ENCODE assay signal across 2 cellular contexts in genomic region chr3:46917257-46917656, GRCh38.
A peak's percentile ranks its signal among the peaks of the same experiment; 100 is the strongest.
TF ChIP-seq lines count a peak whose summit lies in the region.

No MANE protein-coding gene starts in this region.

TF ChIP-seq in HepG2, 621 proteins besides CTCF, POLR2A, EP300 and RAD21:
- no peak for TF ChIP-seq RBM22 (optimal IDR thresholded peaks at IDR 0.05; ENCODE audit: low read length)
- TF ChIP-seq MAX (IDR thresholded peaks at IDR 0.05), result no peak
- no peak for TF ChIP-seq CBFB (CRISPR knock-in tag; IDR thresholded peaks at IDR 0.05)
- no peak for TF ChIP-seq ZC3H13 (CRISPR knock-in tag; IDR thresholded peaks at IDR 0.05)
- no peak for TF ChIP-seq ZNF18 (CRISPR knock-in tag; IDR thresholded peaks at IDR 0.05; ENCODE audit: insufficient replicate concordance)
- 0 out of 2 replicates have a peak, but pooled peaks have one; percentile 24 for TF ChIP-seq POLR2G (IDR thresholded peaks at IDR 0.05; ENCODE audit: low read depth, low read length)
TF ChIP-seq in HepG2: peak in this region for 1.

TF ChIP-seq in HEK293T, 16 proteins besides CTCF, POLR2A, EP300 and RAD21:
- no peak for TF ChIP-seq PKNOX1 (IDR thresholded peaks at IDR 0.05)
- TF ChIP-seq SP1 (IDR thresholded peaks at IDR 0.05), result no peak
- TF ChIP-seq HDGF (IDR thresholded peaks at IDR 0.05; ENCODE audit: borderline replicate concordance), result no peak
- no peak for TF ChIP-seq SUZ12 (IDR thresholded peaks at IDR 0.05)
- TF ChIP-seq ARNT (IDR thresholded peaks at IDR 0.05), result no peak
- TF ChIP-seq FOXK2 (IDR thresholded peaks at IDR 0.05), result no peak
- TF ChIP-seq NFRKB (IDR thresholded peaks at IDR 0.05), result no peak
- no peak for TF ChIP-seq FOXA1 (IDR thresholded peaks at IDR 0.05)
